21 cellular contexts compared by ENCODE assay signal in genomic region chr1:167995038-167995437, GRCh38. TPM values are rescaled to one million over a fixed set of nuclear protein-coding genes. Genes with fewer than 3 reads are reported as not detected.
DNase-seq lines count a peak whose midpoint lies in the region; ATAC-seq and TF ChIP-seq lines count a peak whose summit lies in the region.
"Had no signal": no experiment of that assay in that cellular context is flagged by ENCODE, and none has a peak within 500 bp of the region (broad histone marks: within the 10 kb centered on the region; RNA-seq: fewer than 3 reads in every experiment).

No MANE protein-coding gene starts in this region.

- no peak overlapping the region for H2BK5ac ChIP-seq in neuronal stem cell (ENCODE audit: low read length)

- H3K4ac ChIP-seq in neuronal stem cell (ENCODE audit: low read length): no peak overlapping the region

- no peak overlapping the region for H3K14ac ChIP-seq in neuronal stem cell (ENCODE audit: low read length)

- H3K9me3 ChIP-seq in right atrium auricular region (no peaks in the 10 kb centered on the region), fibroblast of lung (ENCODE audit: control insufficient read depth, insufficient read depth, low read depth, low read length) (no peaks in the 10 kb centered on the region), neuronal stem cell (replicated peaks in 1 of 2; ENCODE audit: control insufficient read depth in 2 of 2, insufficient read depth in 1 of 2, low read depth in 1 of 2, low read length in 2 of 2) (no peaks in the 10 kb centered on the region)
- H3K9me3 ChIP-seq: BE2C had no signal

- H3K27me3 ChIP-seq in right atrium auricular region (no peaks in the 10 kb centered on the region), fibroblast of lung (ENCODE audit: control insufficient read depth, insufficient read depth, low read length) (no peaks in the 10 kb centered on the region), neuronal stem cell (ENCODE audit: control insufficient read depth in 3 of 3, insufficient read depth in 3 of 3, low read depth in 1 of 3, low read length in 3 of 3) (no peaks in the 10 kb centered on the region)
- H3K27me3 ChIP-seq: BE2C had no signal

- H3K9ac ChIP-seq in fibroblast of lung (ENCODE audit: insufficient read depth, low read length) (no peak overlapping the region), neuronal stem cell (ENCODE audit: low read depth, low read length, poor library complexity) (no peak overlapping the region)

- no peak overlapping the region for H4K91ac ChIP-seq in neuronal stem cell (ENCODE audit: low read depth, low read length, poor library complexity)

- no peak overlapping the region for H4K8ac ChIP-seq in neuronal stem cell (ENCODE audit: low read depth, low read length)

- H3K27ac ChIP-seq in right atrium auricular region: no peak overlapping the region
- H3K27ac ChIP-seq in fibroblast of lung (ENCODE audit: insufficient read depth, low read length): no peak overlapping the region
- no peak overlapping the region for H3K27ac ChIP-seq in neuronal stem cell (replicated peaks; ENCODE audit: low read length)

- ATAC-seq in Right ventricle myocardium superior (ENCODE audit: poor library complexity): peak; percentile 80
- peak; percentile 74 for ATAC-seq in left lobe of liver
- no peak for ATAC-seq in HG03571 (IDR thresholded peaks at IDR 0.05; ENCODE audit: unreplicated experiment)
- ATAC-seq: Panc1 had no signal

- no CpG with 5 or more reads among the region's 3 CpGs for WGBS in neuronal stem cell (ENCODE audit: extremely low coverage in 2 of 2, insufficient read length in 2 of 2, insufficient replicate concordance in 1 of 2), 2 donors

- peaks cover 2% of the 10 kb centered on the region for H4K20me1 ChIP-seq in fibroblast of lung (ENCODE audit: control insufficient read depth, extremely low read depth, insufficient read depth, low read length)

- no peak overlapping the region for H2AK5ac ChIP-seq in neuronal stem cell (ENCODE audit: low read depth, low read length)

- no peak for DNase-seq in Right ventricle myocardium superior
- DNase-seq in right atrium auricular region (ENCODE audit: low spot score): no peak
- DNase-seq in fibroblast of lung (ENCODE audit: low read depth in 2 of 2): peak; percentile 11 to 38
- DNase-seq in left lobe of liver (ENCODE audit: low spot score): no peak
- DNase-seq in HK-2 (ENCODE audit: unreplicated experiment): no peak
- no peak for DNase-seq in neuronal stem cell (ENCODE audit: low spot score)
- DNase-seq in NCI-H1048 (lab: John Stamatoyannopoulos, UW): no peak
- DNase-seq: 8988T; BE2C; CD4-positive, CD25-positive, alpha-beta regulatory T cell; COR-L47; DMS 273 treated with DMSO at 0.1 percent for 48 hours; DND-41; H9; KBM-7; NCI-H1417 treated with DMSO at 0.1 percent for 48 hours; NCI-H1930; NCI-H226; NCI-H526 had no signal

- H3K36me3 ChIP-seq in right atrium auricular region (peaks cover 17% of the 10 kb centered on the region), fibroblast of lung (ENCODE audit: control insufficient read depth, insufficient read depth, low read length) (peaks cover 2% of the 10 kb centered on the region), neuronal stem cell (replicated peaks in 1 of 2; ENCODE audit: control insufficient read depth in 2 of 2, insufficient read depth in 2 of 2, low read length in 2 of 2) (peaks cover 2 to 21% of the 10 kb centered on the region in 2 donors)
- H3K36me3 ChIP-seq: BE2C had no signal

- H3K18ac ChIP-seq in neuronal stem cell (ENCODE audit: low read length): no peak overlapping the region

- no peak overlapping the region for H2BK12ac ChIP-seq in neuronal stem cell (ENCODE audit: low read length)

- H3K4me2 ChIP-seq in fibroblast of lung (ENCODE audit: extremely low read depth, insufficient read depth, low read length) (no peak overlapping the region), neuronal stem cell (ENCODE audit: insufficient read depth, low read length, poor library complexity, severe bottlenecking) (no peak overlapping the region)

- TF ChIP-seq CTCF in right atrium auricular region (IDR thresholded peaks at IDR 0.05): no peak
- TF ChIP-seq CTCF in fibroblast of lung (conservative IDR thresholded peaks at IDR 0.05 in 1 of 2, IDR thresholded peaks at IDR 0.05 in 1 of 2; ENCODE audit: low read depth in 1 of 2, low read length in 2 of 2): no peak

- no peak overlapping the region for H2BK15ac ChIP-seq in neuronal stem cell (ENCODE audit: low read length)

- H2AFZ ChIP-seq in fibroblast of lung (ENCODE audit: low read length) (no peak overlapping the region), neuronal stem cell (ENCODE audit: low read length) (no peak overlapping the region)

- H3K79me2 ChIP-seq in fibroblast of lung (ENCODE audit: control insufficient read depth, insufficient read depth, low read length): no peaks in the 10 kb centered on the region

- H3K23ac ChIP-seq in neuronal stem cell (ENCODE audit: low read depth, low read length, poor library complexity): no peak overlapping the region

- intact Hi-C loops in Right ventricle myocardium superior (cut with DNase I): no loop called here

- H3K4me1 ChIP-seq in right atrium auricular region (peaks cover 0 to 4% of the 10 kb centered on the region in 2 donors), fibroblast of lung (ENCODE audit: control insufficient read depth, extremely low read depth, insufficient read depth, low read length) (no peaks in the 10 kb centered on the region), neuronal stem cell (ENCODE audit: control insufficient read depth in 2 of 2, insufficient read depth in 1 of 2, low read depth in 1 of 2, low read length in 2 of 2) (no peaks in the 10 kb centered on the region)
- H3K4me1 ChIP-seq: BE2C had no signal

- no peaks in the 10 kb centered on the region for H3K79me1 ChIP-seq in neuronal stem cell (ENCODE audit: low read depth, low read length)

- H3K4me3 ChIP-seq in right atrium auricular region (no peak overlapping the region), fibroblast of lung (replicated peaks in 1 of 4; ENCODE audit: control extremely low read depth in 1 of 4, insufficient read depth in 1 of 4, low read depth in 3 of 4, low read length in 4 of 4) (no peak overlapping the region), neuronal stem cell (ENCODE audit: low read length in 2 of 2) (no peak overlapping the region)

- no peak overlapping the region for H2BK120ac ChIP-seq in neuronal stem cell (ENCODE audit: low read depth, low read length)

RNA-seq across cellular contexts. Expression of gene MPC2, which starts 58.2 kb away (rescaled TPM):
- total RNA-seq in Right ventricle myocardium superior (221 TPM), right atrium auricular region (100 to 1,000 TPM in 1 of 2 donors, 10 to 100 TPM in 1; 71.4 to 122 TPM), fibroblast of lung (32.1 and 35.2 TPM in 2 replicates), left lobe of liver (158 TPM)
- polyA plus RNA-seq in fibroblast of lung: 52.6 and 58.7 TPM in 2 replicates
- 69.8 and 74.8 TPM in 2 replicates for polyA plus RNA-seq in fibroblast of lung (2012)
- polyA minus RNA-seq in fibroblast of lung (ENCODE audit: low replicate concordance): 2.5 and 5.3 TPM in 2 replicates
- 55.2 TPM for polyA plus RNA-seq in neuronal stem cell (2013, experiment 1 of 2)
- 55.7 TPM for polyA plus RNA-seq in neuronal stem cell (2013, experiment 2 of 2)

RNA-seq across cellular contexts. Expression of gene DCAF6, which starts 58.6 kb away (rescaled TPM):
- 224 TPM for total RNA-seq in Right ventricle myocardium superior
- 100 to 1,000 TPM; 126 to 161 TPM for total RNA-seq in right atrium auricular region
- 64.4 and 71.1 TPM in 2 replicates for total RNA-seq in fibroblast of lung
- 89.9 and 143 TPM in 2 replicates for polyA plus RNA-seq in fibroblast of lung
- polyA plus RNA-seq in fibroblast of lung (2012): 51.6 and 73.7 TPM in 2 replicates
- polyA minus RNA-seq in fibroblast of lung (ENCODE audit: low replicate concordance): 14.1 and 18.7 TPM in 2 replicates
- total RNA-seq in left lobe of liver: 49.0 TPM
- 7.9 TPM for polyA plus RNA-seq in neuronal stem cell (2013, experiment 1 of 2)
- polyA plus RNA-seq in neuronal stem cell (2013, experiment 2 of 2): 8.3 TPM

Comparison
In these comparisons a context has a peak if more than half of its experiments do, and no peak if none do; other contexts are left out.
1. DNase-seq: peak in fibroblast of lung (2 of 2); none in Right ventricle myocardium superior (single experiment), right atrium auricular region (single experiment), left lobe of liver (single experiment), HK-2 (single experiment), neuronal stem cell (single experiment) and NCI-H1048 (single experiment).